In the genomic region with DNA sequence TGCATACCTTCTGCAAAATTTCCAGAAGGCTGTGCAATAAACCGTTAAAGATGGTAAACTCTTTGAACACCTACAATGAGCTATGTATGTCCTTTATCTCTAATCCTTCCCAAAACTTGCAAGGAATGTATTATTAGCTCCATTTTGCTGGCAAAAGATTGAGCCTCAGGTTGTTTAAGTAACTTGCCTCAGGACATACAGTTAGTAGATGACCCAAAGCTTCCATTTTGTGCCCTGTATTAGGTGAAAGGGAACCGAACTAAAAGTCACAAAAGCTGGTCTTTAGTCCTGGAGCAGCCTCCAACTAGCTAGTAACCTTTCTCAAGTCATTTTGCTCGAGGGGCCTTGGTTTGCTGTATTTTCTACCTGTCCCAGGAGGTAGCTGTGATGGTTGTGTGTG, we compare ENCODE assay signal across 30 cellular contexts. TPM values are rescaled to one million over a fixed set of nuclear protein-coding genes. Genes with fewer than 3 reads are reported as not detected.
"Had no signal": no experiment of that assay in that cellular context is flagged by ENCODE, and none has a peak within 500 bp of the region (broad histone marks: within the 10 kb centered on the region; RNA-seq: fewer than 3 reads in every experiment).

No MANE protein-coding gene starts in this region.

- H3K4me1 ChIP-seq: adrenal gland, ascending aorta, breast epithelium had no signal

- H3K27me3 ChIP-seq: adrenal gland, ascending aorta, body of pancreas, breast epithelium, cardiac muscle cell had no signal

- H3K4me3 ChIP-seq: adrenal gland, ascending aorta, body of pancreas, breast epithelium, cardiac muscle cell had no signal

- H3K9me3 ChIP-seq: adrenal gland, ascending aorta, body of pancreas, breast epithelium had no signal

- H3K27ac ChIP-seq: adrenal gland, ascending aorta, body of pancreas, brain microvascular endothelial cell, breast epithelium, cardiac muscle cell had no signal

- DNase-seq: activated effector memory CD4-positive, alpha-beta T cell treated with anti-CD3 and anti-CD28 coated beads, Interleukin-2, amount 50 U/mL, for 16 hours; activated effector memory CD4-positive, alpha-beta T cell treated with Interleukin-2 at 50 U/mL for 16 hours; activated gamma-delta T cell; activated gamma-delta T cell treated with Interleukin-2 at 50 U/mL for 16 hours; activated naive CD4-positive, alpha-beta T cell; activated naive CD4-positive, alpha-beta T cell treated with anti-CD3 and anti-CD28 coated beads for 36 hours; activated naive CD4-positive, alpha-beta T cell treated with anti-CD3 and anti-CD28 coated beads, Interleukin-2, amount 10 ng/mL, durations not matched to agents 7 days and 5 days; activated naive CD4-positive, alpha-beta T cell treated with anti-CD3 and anti-CD28 coated beads, Interleukin-2, amount 50 U/mL, for 16 hours; activated naive CD4-positive, alpha-beta T cell treated with Interleukin-2 at 50 U/mL for 16 hours; activated naive CD8-positive, alpha-beta T cell treated with anti-CD3 and anti-CD28 coated beads for 36 hours; activated naive CD8-positive, alpha-beta T cell treated with anti-CD3 and anti-CD28 coated beads, Interleukin-2, amount 10 ng/mL, durations not matched to agents 7 days and 5 days; activated naive CD8-positive, alpha-beta T cell treated with anti-CD3 and anti-CD28 coated beads, Interleukin-2, amount 50 U/mL, for 24 hours; activated T-cell treated with anti-CD3 and anti-CD28 coated beads, Interleukin-2, amount 50 U/mL, for 1 hour; activated T-cell treated with anti-CD3 and anti-CD28 coated beads, Interleukin-2, amount 50 U/mL, for 24 hours; activated T-cell treated with anti-CD3 and anti-CD28 coated beads, Interleukin-2, amount 50 U/mL, for 4 hours; activated T-cell treated with anti-CD3 and anti-CD28 coated beads, Interleukin-2, amount 50 U/mL, for 48 hours; activated T-cell treated with anti-CD3 and anti-CD28 coated beads, Interleukin-2, amount 50 U/mL, for 72 hours; adrenal gland; amniotic stem cell; amygdala; anterior cingulate cortex; aorta; body of pancreas; brain microvascular endothelial cell; caudate nucleus; central memory CD4-positive, alpha-beta T cell; cerebellar nuclear complex had no signal

- H3K36me3 ChIP-seq: adrenal gland, ascending aorta, brain microvascular endothelial cell, breast epithelium, cardiac muscle cell had no signal

RNA-seq across cellular contexts. Expression of a gene that starts 4.3 kb away (rescaled TPM):
- polyA plus RNA-seq: cardiac muscle cell had no signal
